In genomic region chr2:75146221-75146902, GRCh38 we compare ENCODE assay signal across 18 cellular contexts. TPM values are rescaled to one million over a fixed set of nuclear protein-coding genes. Genes with fewer than 3 reads are reported as not detected.
A peak's percentile ranks its signal among the peaks of the same experiment; 100 is the strongest.
DNase-seq lines count a peak whose midpoint lies in the region; ATAC-seq, FAIRE-seq and TF ChIP-seq lines count a peak whose summit lies in the region.
"Had no signal": no experiment of that assay in that cellular context is flagged by ENCODE, and none has a peak within 500 bp of the region (broad histone marks: within the 10 kb centered on the region; RNA-seq: fewer than 3 reads in every experiment).

No MANE protein-coding gene starts in this region.

- peaks cover 38% of the 10 kb centered on the region; the same call in 1 of the 2 replicates for H3F3A ChIP-seq in PC-9 (ENCODE audit: insufficient read depth, low read depth)

- TF ChIP-seq POLR2A in A549 (IDR thresholded peaks at IDR 0.05; ENCODE audit: low read length) = no peak

- peak overlapping the region; percentile 2; the same call in 1 of the 3 replicates for H3K4me2 ChIP-seq in A549
- H3K4me2 ChIP-seq in PC-9 = peak overlapping the region; percentile 11; the same call in 1 of the 2 replicates

- no peaks in the 10 kb centered on the region for H3K27me3 ChIP-seq in PC-9 (ENCODE audit: insufficient read depth, low read depth)

- no peak for TF ChIP-seq EP300 in A549 (IDR thresholded peaks at IDR 0.05)

- H3K27ac ChIP-seq in A549 = peak overlapping the region; percentile 13 to 47; a peak in 3 of 6 replicates
- H3K27ac ChIP-seq in PC-9 = peak overlapping the region; percentile 29; the same call in 1 of the 2 replicates

- BruUV-seq in PC-9 (replicated peaks; lab: Mats Ljungman, UMichigan) = no TSS peak

- ATAC-seq in A549 = peak; percentile 13 to 42; a peak in 3 of 6 replicates
- ATAC-seq: Panc1 had no signal

- no peak for FAIRE-seq in A549 (lab: Jason Lieb, UNC)

- no peak for TF ChIP-seq RAD21 in A549 (conservative IDR thresholded peaks at IDR 0.05 in 1 of 2, IDR thresholded peaks at IDR 0.05 in 1 of 2)

- no peaks in the 10 kb centered on the region for H3K9me2 ChIP-seq in PC-9 (ENCODE audit: insufficient read depth)

- H3K36me3 ChIP-seq in PC-9 (ENCODE audit: low read depth) = no peaks in the 10 kb centered on the region
- H3K36me3 ChIP-seq: HAP-1 had no signal

- POLR2A ChIA-PET in A549 (lab: Yijun Ruan, JAX) (no interaction called here), PC-9 (lab: Charles Lee; ENCODE audit: unreplicated experiment) (no interaction called here)

- WGBS in A549 (ENCODE audit: missing lambda C conversion rate) = 64% methylated on average over 5 of the region's 5 CpGs

- H3K4me3 ChIP-seq in A549 (no peak overlapping the region), PC-9 (no peak overlapping the region)
- H3K4me3 ChIP-seq: HAP-1 had no signal

- no peak overlapping the region for H2AFZ ChIP-seq in PC-9

- TF ChIP-seq CTCF in A549 (IDR thresholded peaks at IDR 0.05) = no peak
- TF ChIP-seq CTCF in PC-9 (conservative IDR thresholded peaks at IDR 0.05) = no peak

- H3K4me1 ChIP-seq in A549 (peaks cover 16% of the 10 kb centered on the region; the same call in 2 of the 3 replicates), PC-9 (replicated peaks; ENCODE audit: insufficient read depth) (peaks cover 42% of the 10 kb centered on the region)
- H3K4me1 ChIP-seq: HAP-1 had no signal

- DNase-seq in A549 (ENCODE audit: low read depth in 1 of 2, low spot score in 1 of 2) (peak in 1 of 2 experiments; percentile 18), GM03348 (ENCODE audit: low spot score) (peak; percentile 12), PC-9 (peak in 1 of 2 experiments; percentile 20), fibroblast of gingiva (ENCODE audit: low read depth) (peak; percentile 80), GF-D8 (lab: John Stamatoyannopoulos, UW) (no peak), HT-29 (ENCODE audit: low spot score) (no peak), NCI-H526 (lab: John Stamatoyannopoulos, UW) (no peak)
- DNase-seq in activated naive CD4-positive, alpha-beta T cell treated with anti-CD3 and anti-CD28 coated beads, Interleukin-2, amount 50 U/mL, for 16 hours = no peak
- DNase-seq: CD4-positive, alpha-beta T cell; DMS79 treated with DMSO at 0.1 percent for 48 hours; NCI-H1436 treated with DMSO at 0.1 percent for 48 hours; NCI-H2107; SHP77 had no signal

- H3K9me3 ChIP-seq in A549 (no peaks in the 10 kb centered on the region), PC-9 (ENCODE audit: insufficient read depth, low read depth) (no peaks in the 10 kb centered on the region; the same call in none of the 2 replicates)
- H3K9me3 ChIP-seq: HAP-1 had no signal

- CTCF ChIA-PET in A549 (lab: Yijun Ruan, JAX) (interaction anchor here (0.5 to 1.0 kb wide), 3 partner anchors 11 to 527 kb away, joined by 4 to 9 read pairs (median 4); no protein-coding TSS in a partner anchor), PC-9 (lab: Charles Lee) (no interaction called here)

- no peaks in the 10 kb centered on the region for H4K20me1 ChIP-seq in PC-9 (ENCODE audit: insufficient read depth)

- intact Hi-C loops in PC-9 (cut with micrococcal nuclease; ENCODE audit: unreplicated experiment) = no loop called here

- H3K79me2 ChIP-seq in PC-9 (ENCODE audit: low read depth) = no peaks in the 10 kb centered on the region

TF ChIP-seq in A549, 52 proteins besides CTCF, POLR2A, EP300 and RAD21:
- 0 out of 2 replicates have a peak, but pooled peaks have one; percentile 21 for TF ChIP-seq REST (IDR thresholded peaks at IDR 0.05)
- TF ChIP-seq FOSB (CRISPR knock-in tag; IDR thresholded peaks at IDR 0.05) = no peak

RNA-seq across cellular contexts. Expression of gene TACR1, which starts 53.0 kb away (rescaled TPM):
- polyA plus RNA-seq in A549 (2011; rRNA removed) = 0.92 and 1.0 TPM in 2 replicates
- 0.91 and 1.3 TPM in 2 replicates for polyA plus RNA-seq in A549 (2012; cell fraction: cytosol; rRNA removed)
- polyA plus RNA-seq in A549 (2012; cell fraction: nucleus; rRNA removed) = 0.78 and 1.1 TPM in 2 replicates
- 0.11 to 0.27 TPM (median 0.14 TPM) in 3 replicates for polyA plus RNA-seq in A549 (2017; fragmentation: RNase III; extraction: RNeasy Plus Mini Kit Qiagen cat#74134 plus additional on column Dnase treatment)
- polyA minus RNA-seq in A549 (2011; rRNA and poly(A)+ RNA removed) = 2.9 and 3.1 TPM in 2 replicates
- not detected in 2 replicates for total RNA-seq in PC-9 (2021)
- not detected in 2 replicates for total RNA-seq in HT-29 (2014; rRNA removed; shearing (Covaris generic))
- total RNA-seq: A673, LHCN-M2 had no signal
- polyA plus RNA-seq: IgD-negative memory B cell had no signal

Comparison
In these comparisons a context has a peak if more than half of its experiments do, and no peak if none do; other contexts are left out.
1. DNase-seq: peak in GM03348 (single experiment) and fibroblast of gingiva (single experiment); none in GF-D8 (single experiment), HT-29 (single experiment), activated naive CD4-positive, alpha-beta T cell treated with anti-CD3 and anti-CD28 coated beads, Interleukin-2, amount 50 U/mL, for 16 hours (single experiment) and NCI-H526 (0 of 2).